ENCODE assay signal across 8 cellular contexts in the genomic region with DNA sequence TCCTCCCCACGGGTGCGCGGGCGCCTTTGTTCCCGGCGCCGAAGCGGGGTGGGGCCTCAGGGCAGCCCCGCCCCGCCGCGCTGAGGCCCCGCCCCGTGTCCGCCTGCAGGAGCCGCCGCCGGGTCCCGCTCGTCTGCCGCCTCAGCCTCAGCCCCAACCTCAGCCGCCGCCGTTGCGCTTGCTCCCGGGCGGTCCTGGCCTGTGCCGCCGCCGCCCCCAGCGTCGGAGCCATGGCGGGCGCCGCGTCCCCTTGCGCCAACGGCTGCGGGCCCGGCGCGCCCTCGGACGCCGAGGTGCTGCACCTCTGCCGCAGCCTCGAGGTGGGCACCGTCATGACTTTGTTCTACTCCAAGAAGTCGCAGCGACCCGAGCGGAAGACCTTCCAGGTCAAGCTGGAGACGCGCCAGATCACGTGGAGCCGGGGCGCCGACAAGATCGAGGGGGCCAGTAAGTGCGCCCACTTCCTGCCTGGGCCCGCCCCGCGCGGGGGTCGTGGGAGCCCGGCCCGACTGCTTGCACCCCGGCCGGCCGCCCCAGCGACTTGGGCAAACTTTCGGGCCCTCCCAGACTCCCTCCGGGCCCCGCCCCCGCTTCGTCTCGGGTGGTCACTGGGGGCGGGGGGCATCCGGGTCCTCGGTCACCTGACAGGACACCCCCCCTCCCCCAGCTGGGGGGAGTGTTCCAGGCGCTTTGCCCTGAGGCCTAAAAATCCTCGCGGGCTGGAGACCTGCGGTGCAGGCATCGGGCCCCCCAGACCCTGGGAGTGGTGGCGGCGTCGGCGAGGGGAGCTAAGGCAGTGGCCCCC. TPM values are rescaled to one million over a fixed set of nuclear protein-coding genes. Genes with fewer than 3 reads are reported as not detected.
DNase-seq lines count a peak whose midpoint lies in the region; ATAC-seq and TF ChIP-seq lines count a peak whose summit lies in the region.

TSS of gene PLCG1 (plus strand) at position 132 of the 805 bp plus-strand sequence. CDS start at position 231, 99 bp downstream.

- DNase-seq in GM10248 (ENCODE audit: extremely low spot score) = peak; percentile 89
- DNase-seq in NCI-H1092 treated with DMSO at 0.1 percent for 48 hours (lab: John Stamatoyannopoulos, UW) = peak; percentile 69
- DNase-seq in amniotic stem cell (lab: John Stamatoyannopoulos, UW) = peak; percentile 52
- peak; percentile 92 for DNase-seq in left ventricle myocardium superior
- DNase-seq in pulmonary artery endothelial cell (ENCODE audit: low read depth, low spot score) = peak; percentile 37

- H3K27ac ChIP-seq in urinary bladder (ENCODE audit: low read depth) = peak within 1 kb of the TSS; percentile 96

- ATAC-seq in HG02571 (IDR thresholded peaks at IDR 0.05; ENCODE audit: unreplicated experiment) (peak; percentile 48), left ventricle myocardium superior (peak; percentile 79)

- CTCF ChIA-PET in GM10248 (lab: Yijun Ruan, JAX) = interaction anchor here (1.2 to 10.9 kb wide), 6 partner anchors 12 to 203 kb away, joined by 4 to 64 read pairs (median 6); partner anchors contain the start of gene LPIN3

- POLR2A ChIA-PET in GM10248 (lab: Yijun Ruan, JAX) = no interaction called here

- H3K4me3 ChIP-seq in urinary bladder (ENCODE audit: low read depth, low read length) = peak within 1 kb of the TSS; percentile 87

- TF ChIP-seq CTCF in GM10248 (IDR thresholded peaks at IDR 0.05; ENCODE audit: control extremely low read depth, extremely low read depth, low read depth, missing control alignments) = no peak

- no peaks in the 10 kb centered on the region for H3K4me1 ChIP-seq in urinary bladder (ENCODE audit: insufficient read depth)

- under 1% methylated on average over 89 of the region's 89 CpGs for WGBS in urinary bladder

- intact Hi-C loops in T-helper 1 cell treated with Interleukin-12 subunit alpha and Interleukin-12 subunit beta and Interleukin-4 antibody, amounts not matched to agents 30 ng/mL and 1 ng/mL, for 36 hours (cut with micrococcal nuclease) = loop anchor here (1.0 to 5.0 kb wide), 5 partner anchors 35 to 290 kb away; partner anchors contain the start of genes TOP1 and ZHX3
- intact Hi-C loops in left ventricle myocardium superior (cut with micrococcal nuclease) = no loop called here

- no peaks in the 10 kb centered on the region for H3K36me3 ChIP-seq in urinary bladder (ENCODE audit: insufficient read depth)

RNA-seq across cellular contexts. Expression of gene PLCG1, which starts in this region (rescaled TPM):
- 448 and 460 TPM in 2 replicates for total RNA-seq in T-helper 1 cell treated with Interleukin-12 subunit alpha and Interleukin-12 subunit beta and Interleukin-4 antibody, amounts not matched to agents 30 ng/mL and 1 ng/mL, for 36 hours
- 56.5 TPM for total RNA-seq in left ventricle myocardium superior
- total RNA-seq in pulmonary artery endothelial cell = 94.7 and 129 TPM in 2 replicates
- 86.7 TPM for total RNA-seq in urinary bladder
- polyA plus RNA-seq in urinary bladder = 66.7 TPM

Comparison
In these comparisons a context has a peak if more than half of its experiments do, and no peak if none do; other contexts are left out.
1. Peak in every context shown above with its lines: DNase-seq, ATAC-seq, H3K4me3 ChIP-seq and H3K27ac ChIP-seq.
2. DNase-seq: peak in every context shown above with its lines; median percentile 92 in left ventricle myocardium superior; 89 in GM10248; 69 in NCI-H1092 treated with DMSO at 0.1 percent for 48 hours; 52 in amniotic stem cell; 37 in pulmonary artery endothelial cell.